Comparison of ENCODE assay signal across 9 cellular contexts in the genomic region with DNA sequence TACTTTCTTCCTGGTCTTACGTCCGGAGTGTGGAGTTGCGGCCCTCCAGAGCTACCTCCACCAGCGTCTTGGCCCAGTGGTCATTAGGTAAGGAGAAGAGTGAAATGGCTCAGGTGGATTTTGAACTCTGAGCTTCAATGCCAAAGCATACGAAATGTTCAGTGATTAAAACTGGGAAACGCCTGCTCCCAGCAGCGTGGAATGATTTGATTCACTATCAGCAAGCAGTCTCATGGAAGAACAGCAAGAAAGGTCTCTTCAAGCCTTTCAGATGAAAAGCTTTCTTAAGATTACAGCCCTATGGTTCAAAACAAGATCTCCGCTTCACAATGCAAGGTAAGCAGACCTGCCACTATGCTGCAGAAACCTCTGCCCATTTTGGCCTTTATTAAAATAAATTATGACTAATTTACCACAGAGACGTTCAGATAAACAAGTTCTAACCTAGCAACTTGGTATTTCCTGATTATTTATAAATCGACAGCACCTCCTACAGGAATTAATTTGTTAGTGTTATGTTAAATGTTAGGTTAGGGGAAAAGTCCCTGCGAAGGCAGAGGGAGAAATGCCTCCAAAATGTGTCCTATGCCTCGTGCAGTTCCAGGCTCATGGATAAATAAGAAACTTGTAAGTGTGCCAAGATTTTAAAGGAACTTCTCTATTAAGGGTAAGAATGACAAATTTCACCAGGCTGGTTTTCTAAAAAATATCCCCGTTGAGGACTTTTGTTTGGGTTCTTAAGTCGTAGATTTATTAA. TPM values are rescaled to one million over a fixed set of nuclear protein-coding genes. Genes with fewer than 3 reads are reported as not detected.
A peak's percentile ranks its signal among the peaks of the same experiment; 100 is the strongest.
DNase-seq lines count a peak whose midpoint lies in the region; ATAC-seq, FAIRE-seq and TF ChIP-seq lines count a peak whose summit lies in the region.
"Had no signal": no experiment of that assay in that cellular context is flagged by ENCODE, and none has a peak within 500 bp of the region (broad histone marks: within the 10 kb centered on the region; RNA-seq: fewer than 3 reads in every experiment).

No MANE protein-coding gene starts in this region.

- no peak overlapping the region for H3K4me3 Mint-ChIP-seq in activated T-cell treated with anti-CD3 and anti-CD28 coated beads, Interleukin-2, amount 50 U/mL, for 24 hours
- H3K4me3 Mint-ChIP-seq: central memory CD8-positive, alpha-beta T cell had no signal

- DNase-seq in NCI-H748 treated with DMSO at 0.1 percent for 48 hours (lab: John Stamatoyannopoulos, UW): peak; percentile 26
- peak; percentile 47 to 56 for DNase-seq in erythroblast (lab: John Stamatoyannopoulos, UW)
- DNase-seq in SKM-1 treated with dmso at 0.1 percent for 144 hours (lab: John Stamatoyannopoulos, UW; ENCODE audit: unreplicated experiment): no peak
- DNase-seq in activated naive CD4-positive, alpha-beta T cell treated with anti-CD3 and anti-CD28 coated beads, Interleukin-2, amount 50 U/mL, for 72 hours (ENCODE audit: low spot score in 2 of 2): no peak
- DNase-seq in activated T-cell treated with anti-CD3 and anti-CD28 coated beads, Interleukin-2, amount 50 U/mL, for 24 hours: no peak

- FAIRE-seq in A204.1 (lab: Jason Lieb, UNC): peak; percentile 94

- no peak overlapping the region for H3K27ac ChIP-seq in gastroesophageal sphincter

- ATAC-seq in gastroesophageal sphincter: no peak
- ATAC-seq in activated naive CD4-positive, alpha-beta T cell treated with anti-CD3 and anti-CD28 coated beads, Interleukin-2, amount 50 U/mL, for 72 hours: no peak

- no peaks in the 10 kb centered on the region for H3K9me3 Mint-ChIP-seq in activated naive CD4-positive, alpha-beta T cell treated with anti-CD3 and anti-CD28 coated beads, Interleukin-2, amount 50 U/mL, for 72 hours
- H3K9me3 Mint-ChIP-seq in activated T-cell treated with anti-CD3 and anti-CD28 coated beads, Interleukin-2, amount 50 U/mL, for 24 hours: no peaks in the 10 kb centered on the region
- H3K9me3 Mint-ChIP-seq: central memory CD8-positive, alpha-beta T cell had no signal

- H3K36me3 ChIP-seq in gastroesophageal sphincter: peaks cover 0 to 33% of the 10 kb centered on the region in 2 donors

- peaks cover 32% of the 10 kb centered on the region for H3K4me1 Mint-ChIP-seq in activated T-cell treated with anti-CD3 and anti-CD28 coated beads, Interleukin-2, amount 50 U/mL, for 24 hours (ENCODE audit: low read depth)

- peaks cover 53% of the 10 kb centered on the region for H3K27me3 ChIP-seq in gastroesophageal sphincter

- peaks cover 0 to 39% (median 21%) of the 10 kb centered on the region in 3 donors for H3K4me1 ChIP-seq in gastroesophageal sphincter

- TF ChIP-seq CTCF in GM12874 (IDR thresholded peaks at IDR 0.05; ENCODE audit: insufficient read depth, low read depth, low read length) (0 out of 2 replicates have a peak, but pooled peaks have one; percentile 8), gastroesophageal sphincter (IDR thresholded peaks at IDR 0.05) (peak in 1 of 4 experiments; percentile 19)

- TF ChIP-seq POLR2A in erythroblast (IDR thresholded peaks at IDR 0.05; ENCODE audit: low read length): no peak
- TF ChIP-seq POLR2A in gastroesophageal sphincter (IDR thresholded peaks at IDR 0.05): no peak

- peaks cover 0 to 13% of the 10 kb centered on the region in 2 donors for H3K36me3 Mint-ChIP-seq in activated naive CD4-positive, alpha-beta T cell treated with anti-CD3 and anti-CD28 coated beads, Interleukin-2, amount 50 U/mL, for 72 hours
- H3K36me3 Mint-ChIP-seq in activated T-cell treated with anti-CD3 and anti-CD28 coated beads, Interleukin-2, amount 50 U/mL, for 24 hours (ENCODE audit: low read depth): peaks cover 18% of the 10 kb centered on the region

- H3K9me3 ChIP-seq in gastroesophageal sphincter: no peaks in the 10 kb centered on the region

- H3K27ac Mint-ChIP-seq in activated naive CD4-positive, alpha-beta T cell treated with anti-CD3 and anti-CD28 coated beads, Interleukin-2, amount 50 U/mL, for 72 hours: no peak overlapping the region
- H3K27ac Mint-ChIP-seq in activated T-cell treated with anti-CD3 and anti-CD28 coated beads, Interleukin-2, amount 50 U/mL, for 24 hours: no peak overlapping the region

- no peak overlapping the region for H3K4me3 ChIP-seq in gastroesophageal sphincter

- no peak for TF ChIP-seq EP300 in gastroesophageal sphincter (IDR thresholded peaks at IDR 0.05)

- 57 to 62% methylated on average over 9 to 14 of the region's 14 CpGs for WGBS in gastroesophageal sphincter (ENCODE audit: low coverage in 1 of 2), 2 donors

- H3K27me3 Mint-ChIP-seq in activated T-cell treated with anti-CD3 and anti-CD28 coated beads, Interleukin-2, amount 50 U/mL, for 24 hours: peaks cover 53% of the 10 kb centered on the region

RNA-seq across cellular contexts. Expression of gene SP9, which starts 10.1 kb away (rescaled TPM):
- total RNA-seq in gastroesophageal sphincter: not detected
- not detected for total RNA-seq in activated naive CD4-positive, alpha-beta T cell treated with anti-CD3 and anti-CD28 coated beads, Interleukin-2, amount 50 U/mL, for 72 hours

RNA-seq across cellular contexts. Expression of gene SCRN3, which starts 50.6 kb away (rescaled TPM):
- total RNA-seq in gastroesophageal sphincter: 10 to 100 TPM; 22.2 to 30.4 (median 26.8) TPM
- 10 to 100 TPM; 11.0 to 16.0 TPM for total RNA-seq in activated naive CD4-positive, alpha-beta T cell treated with anti-CD3 and anti-CD28 coated beads, Interleukin-2, amount 50 U/mL, for 72 hours

Comparison
In these comparisons a context has a peak if more than half of its experiments do, and no peak if none do; other contexts are left out.
1. DNase-seq: peak in NCI-H748 treated with DMSO at 0.1 percent for 48 hours (single experiment) and erythroblast (2 of 2); none in SKM-1 treated with dmso at 0.1 percent for 144 hours (single experiment), activated naive CD4-positive, alpha-beta T cell treated with anti-CD3 and anti-CD28 coated beads, Interleukin-2, amount 50 U/mL, for 72 hours (0 of 2) and activated T-cell treated with anti-CD3 and anti-CD28 coated beads, Interleukin-2, amount 50 U/mL, for 24 hours (single experiment).